Comparison of ENCODE assay signal across 8 cellular contexts in the genomic region with DNA sequence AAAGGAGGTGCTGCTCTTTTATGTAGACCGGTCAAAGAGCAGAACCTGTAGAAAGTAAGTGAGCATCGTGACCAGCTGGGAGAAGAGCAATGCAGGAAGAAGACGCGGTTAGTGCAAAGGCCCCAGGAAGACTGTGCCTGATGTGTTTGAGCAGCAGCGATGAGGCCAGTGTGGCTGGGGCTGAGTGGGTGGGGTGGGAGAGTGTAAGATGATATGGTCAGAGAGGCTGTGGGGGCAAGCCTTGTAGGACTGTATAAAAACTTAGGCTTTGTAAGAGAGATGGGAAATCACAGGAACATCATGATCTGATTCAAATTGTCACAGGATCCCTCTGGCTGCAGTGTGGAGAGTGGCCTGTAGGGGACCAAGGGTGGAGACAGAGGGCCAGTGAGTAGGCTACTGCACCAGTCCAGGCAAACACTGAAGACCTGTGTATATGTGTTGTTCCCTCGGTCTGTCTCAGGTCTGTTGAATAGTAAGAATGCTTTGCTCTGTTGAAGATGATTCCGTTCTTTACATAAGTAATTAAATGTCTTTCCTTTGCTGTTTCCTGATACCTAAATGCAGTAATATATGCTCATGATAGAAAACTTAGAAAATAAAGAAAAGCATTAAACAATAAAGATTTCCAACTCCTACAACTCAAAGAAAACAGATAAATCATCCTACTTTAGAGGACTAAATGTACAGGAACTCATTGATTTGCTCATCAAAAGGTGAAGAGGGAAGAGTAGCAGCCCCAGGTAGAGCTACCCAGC. TPM values are rescaled to one million over a fixed set of nuclear protein-coding genes. Genes with fewer than 3 reads are reported as not detected.
DNase-seq lines count a peak whose midpoint lies in the region; ATAC-seq and TF ChIP-seq lines count a peak whose summit lies in the region.

No MANE protein-coding gene starts in this region.

- H3K36me3 ChIP-seq in stomach, result no peaks in the 10 kb centered on the region

- no peaks in the 10 kb centered on the region for H3K4me1 ChIP-seq in foreskin keratinocyte
- H3K4me1 ChIP-seq in stomach, result peaks cover 0 to 27% (median 4%) of the 10 kb centered on the region in 4 donors

- no peaks in the 10 kb centered on the region for H3K9me3 ChIP-seq in stomach

- H3K4me3 ChIP-seq in HL-60 (replicated peaks; ENCODE audit: insufficient read depth, low read length), result no peak overlapping the region
- no peak overlapping the region for H3K4me3 ChIP-seq in stomach

- ATAC-seq in foreskin keratinocyte (peak; percentile 67), HG02852 (IDR thresholded peaks at IDR 0.05; ENCODE audit: unreplicated experiment) (no peak)

- no peak overlapping the region for H3K27ac ChIP-seq in HL-60 (replicated peaks)
- no peak overlapping the region for H3K27ac ChIP-seq in VCaP
- no peak overlapping the region for H3K27ac ChIP-seq in foreskin keratinocyte
- no peak overlapping the region for H3K27ac ChIP-seq in stomach

- TF ChIP-seq EP300 in stomach (IDR thresholded peaks at IDR 0.05), result no peak

- no peak for TF ChIP-seq POLR2A in stomach (IDR thresholded peaks at IDR 0.05)

- DNase-seq in SKM-1 treated with dmso at 0.1 percent for 144 hours (lab: John Stamatoyannopoulos, UW; ENCODE audit: unreplicated experiment), result peak; percentile 35
- DNase-seq in SKM-1 (lab: John Stamatoyannopoulos, UW; ENCODE audit: unreplicated experiment), result no peak
- DNase-seq in HL-60 (ENCODE audit: low read depth in 1 of 2, low spot score in 1 of 2), result peak in 1 of 2 experiments; percentile 32
- no peak for DNase-seq in foreskin keratinocyte
- no peak for DNase-seq in stomach
- DNase-seq in NK-92 (lab: John Stamatoyannopoulos, UW; ENCODE audit: unreplicated experiment), result no peak

- H3K27me3 ChIP-seq in HL-60 (ENCODE audit: insufficient read depth, poor library complexity, severe bottlenecking) (no peaks in the 10 kb centered on the region), foreskin keratinocyte (peaks cover 42% of the 10 kb centered on the region), stomach (no peaks in the 10 kb centered on the region)

- intact Hi-C loops in stomach (cut with DNase I; ENCODE audit: low total_unique reads), result loop anchor here (10.0 kb wide), 1 partner anchor 329 kb away; no protein-coding TSS in a partner anchor

- TF ChIP-seq CTCF in HL-60 (IDR thresholded peaks at IDR 0.05; ENCODE audit: insufficient read depth, low read length) (peak; percentile 66), VCaP (conservative IDR thresholded peaks at IDR 0.05) (peak; percentile 7; the same call in 1 of the 2 replicates), foreskin keratinocyte (conservative IDR thresholded peaks at IDR 0.05) (peak; percentile 62), stomach (IDR thresholded peaks at IDR 0.05) (peak in 4 of 7 experiments; percentile 4 to 48 (median 36))

- WGBS in stomach, 5 donors, result 63 to 72% (median 67%) methylated on average over 7 of the region's 7 CpGs

RNA-seq across cellular contexts. Expression of gene WFDC2, which starts 23.6 kb away (rescaled TPM):
- total RNA-seq in foreskin keratinocyte, result 0.42 TPM in 1 of 2 replicates, not detected in the other
- polyA plus RNA-seq in foreskin keratinocyte, result 0.90 and 1.1 TPM in 2 replicates
- total RNA-seq in stomach, result 10 to 100 TPM in 2 of 5 donors, 1 to 10 TPM in 2, not detected in 1; 2.2 to 82.8 (median 37.6) TPM
- polyA plus RNA-seq in stomach, result 10 to 100 TPM in 2 of 3 donors, 1 to 10 TPM in 1; 6.4 to 57.7 (median 49.0) TPM

RNA-seq across cellular contexts. Expression of gene PIGT, which starts 30.0 kb away (rescaled TPM):
- 53.9 and 60.4 TPM in 2 replicates for total RNA-seq in foreskin keratinocyte
- polyA plus RNA-seq in foreskin keratinocyte, result 59.7 and 67.2 TPM in 2 replicates
- total RNA-seq in stomach, result 100 to 1,000 TPM in 2 of 5 donors, 10 to 100 TPM in 3; 22.6 to 137 (median 87.2) TPM
- polyA plus RNA-seq in stomach, result 10 to 100 TPM; 30.5 to 72.5 (median 45.0) TPM

RNA-seq across cellular contexts. Expression of gene DBNDD2, which starts 37.9 kb away (rescaled TPM):
- total RNA-seq in foreskin keratinocyte (42.7 and 47.4 TPM in 2 replicates), stomach (100 to 1,000 TPM in 1 of 5 donors, 10 to 100 TPM in 4; 10.6 to 131 (median 51.3) TPM)
- polyA plus RNA-seq in foreskin keratinocyte (60.6 and 68.0 TPM in 2 replicates), stomach (10 to 100 TPM; 55.6 to 90.7 (median 77.6) TPM)

Comparison
In these comparisons a context has a peak if more than half of its experiments do, and no peak if none do; other contexts are left out.
1. CTCF ChIP-seq: peak in every context shown above with its lines; median percentile 66 in HL-60; 62 in foreskin keratinocyte; 36 in stomach; 7 in VCaP.